ENCODE assay signal across 17 cellular contexts in the genomic region with DNA sequence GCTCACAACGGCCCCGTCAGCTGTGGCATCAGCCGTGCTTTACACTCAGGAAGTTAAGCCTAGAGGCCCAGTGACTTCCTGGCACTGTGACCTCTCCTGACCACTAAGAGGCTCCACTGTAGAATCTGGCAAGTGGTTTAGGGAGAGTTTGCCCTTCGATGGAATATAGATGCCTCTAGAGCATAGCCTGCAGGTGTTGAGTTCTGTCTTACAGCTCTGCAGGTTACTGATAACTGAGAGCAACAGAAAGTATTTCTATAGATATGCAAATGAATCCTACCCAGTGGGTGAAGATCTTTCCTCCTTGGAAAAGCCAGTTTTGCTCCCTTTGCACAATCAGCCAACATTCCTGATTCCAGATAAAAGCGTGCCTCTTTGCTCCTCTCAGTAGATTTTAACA. TPM values are rescaled to one million over a fixed set of nuclear protein-coding genes. Genes with fewer than 3 reads are reported as not detected.
DNase-seq lines count a peak whose midpoint lies in the region; ATAC-seq and TF ChIP-seq lines count a peak whose summit lies in the region.
"Had no signal": no experiment of that assay in that cellular context is flagged by ENCODE, and none has a peak within 500 bp of the region (broad histone marks: within the 10 kb centered on the region; RNA-seq: fewer than 3 reads in every experiment).

No MANE protein-coding gene starts in this region.

- CTCF ChIA-PET in Caco-2 (lab: Charles Lee), result no interaction called here

- H3K36me3 ChIP-seq in Caco-2 (ENCODE audit: control insufficient read depth, insufficient read depth, low read length) (no peaks in the 10 kb centered on the region), H7 (replicated peaks; ENCODE audit: control insufficient read depth, insufficient read depth, low read length) (no peaks in the 10 kb centered on the region), iPS-18a (ENCODE audit: control insufficient read depth, low read depth, low read length) (no peaks in the 10 kb centered on the region)
- H3K36me3 ChIP-seq: HAP-1, Peyer's patch had no signal

- no peaks in the 10 kb centered on the region for H3K9me3 Mint-ChIP-seq in Caco-2 (ENCODE audit: unreplicated experiment)
- H3K9me3 Mint-ChIP-seq: IgD-negative memory B cell had no signal

- no peak overlapping the region for H3K27ac ChIP-seq in iPS-18a (ENCODE audit: low read length)
- H3K27ac ChIP-seq: Peyer's patch had no signal

- no peaks in the 10 kb centered on the region for H3K9me3 ChIP-seq in Caco-2
- no peaks in the 10 kb centered on the region for H3K9me3 ChIP-seq in iPS-18a (ENCODE audit: control insufficient read depth, low read depth, low read length)
- H3K9me3 ChIP-seq: HAP-1, Peyer's patch had no signal

- H3K36me3 Mint-ChIP-seq in Caco-2 (ENCODE audit: insufficient read depth, unreplicated experiment), result no peaks in the 10 kb centered on the region
- H3K36me3 Mint-ChIP-seq: CD4-positive, CD25-positive, alpha-beta regulatory T cell; IgD-negative memory B cell had no signal

- H3K27ac Mint-ChIP-seq in Caco-2 (ENCODE audit: unreplicated experiment), result no peak overlapping the region

- H3K4me1 ChIP-seq in Caco-2 (peaks cover 25% of the 10 kb centered on the region), iPS-18a (ENCODE audit: control insufficient read depth, low read depth, low read length) (peaks cover 12% of the 10 kb centered on the region)
- H3K4me1 ChIP-seq: HAP-1, Peyer's patch had no signal

- peak overlapping the region; percentile 29 for H3K4me3 Mint-ChIP-seq in Caco-2 (ENCODE audit: unreplicated experiment)
- H3K4me3 Mint-ChIP-seq: CD4-positive, CD25-positive, alpha-beta regulatory T cell; IgD-negative memory B cell had no signal

- H3K27me3 ChIP-seq in Caco-2 (replicated peaks; ENCODE audit: control insufficient read depth, insufficient read depth, low read length) (no peaks in the 10 kb centered on the region), H7 (ENCODE audit: control insufficient read depth, insufficient read depth, low read length) (no peaks in the 10 kb centered on the region), iPS-18a (ENCODE audit: control insufficient read depth, insufficient read depth, low read length) (no peaks in the 10 kb centered on the region)
- H3K27me3 ChIP-seq: Peyer's patch had no signal

- TF ChIP-seq CTCF in Caco-2 (IDR thresholded peaks at IDR 0.05; ENCODE audit: insufficient read depth in 1 of 2, low read depth in 1 of 2, low read length in 1 of 2, severe bottlenecking in 1 of 2, unreplicated experiment in 1 of 2) (no peak), foreskin fibroblast (IDR thresholded peaks at IDR 0.05; ENCODE audit: low read depth, low read length) (no peak)

- no peak overlapping the region for H3K9ac ChIP-seq in iPS-18a (ENCODE audit: low read length)

- peaks cover 19% of the 10 kb centered on the region for H3K4me1 Mint-ChIP-seq in Caco-2 (ENCODE audit: low read depth, unreplicated experiment)
- H3K4me1 Mint-ChIP-seq: IgD-negative memory B cell had no signal

- ATAC-seq in GM18873 (IDR thresholded peaks at IDR 0.05; ENCODE audit: low FRiP score, unreplicated experiment), result no peak

- intact Hi-C loops in Caco-2 (cut with micrococcal nuclease; ENCODE audit: unreplicated experiment), result no loop called here

- BruUV-seq in Caco-2 (replicated peaks; lab: Mats Ljungman, UMichigan), result no TSS peak

- POLR2A ChIA-PET in Caco-2 (lab: Charles Lee), result no interaction called here

- H3K4me3 ChIP-seq in Caco-2 (ENCODE audit: low read depth, low read length) (no peak overlapping the region), H7 (ENCODE audit: insufficient read depth, low read depth, low read length) (no peak overlapping the region), iPS-18a (ENCODE audit: low read length) (peak overlapping the region; percentile 11), foreskin fibroblast (ENCODE audit: low read depth in 1 of 2, low read length in 2 of 2) (no peak overlapping the region)
- H3K4me3 ChIP-seq: HAP-1, Peyer's patch had no signal

- H3K27me3 Mint-ChIP-seq in Caco-2 (ENCODE audit: insufficient read depth, unreplicated experiment), result peaks cover 4% of the 10 kb centered on the region

- DNase-seq in Caco-2 (peak in 1 of 2 experiments; percentile 29), H7 (peak; percentile 80), SW480 (ENCODE audit: low spot score) (peak; percentile 14), foreskin fibroblast (no peak), NCI-H1694 treated with DMSO at 0.1 percent for 48 hours (lab: John Stamatoyannopoulos, UW) (no peak)
- DNase-seq: CD4-positive, CD25-positive, alpha-beta regulatory T cell; DND-41; NCI-H1105; NCI-H187; NCI-H748 treated with DMSO at 0.1 percent for 48 hours; Peyer's patch; SHP77 had no signal

RNA-seq across cellular contexts. Expression of gene ATP12A, which starts 35.8 kb away (rescaled TPM):
- not detected in 2 replicates for total RNA-seq in Caco-2 (2022)
- total RNA-seq in H7 (2014; rRNA removed; shearing (Covaris generic)), result 0.04 and 0.62 TPM in 2 replicates
- total RNA-seq: Peyer's patch had no signal

RNA-seq across cellular contexts. Expression of gene RNF17, which starts 48.0 kb away (rescaled TPM):
- 0.14 TPM in 2 replicates for total RNA-seq in Caco-2 (2022)
- not detected in 2 replicates for total RNA-seq in H7 (2014; rRNA removed; shearing (Covaris generic))
- total RNA-seq: A673; CD4-positive, CD25-positive, alpha-beta regulatory T cell; Peyer's patch had no signal

Comparison
In these comparisons a context has a peak if more than half of its experiments do, and no peak if none do; other contexts are left out.
1. DNase-seq: peak in H7 (single experiment) and SW480 (single experiment); none in foreskin fibroblast (0 of 2) and NCI-H1694 treated with DMSO at 0.1 percent for 48 hours (single experiment).